In genomic region chr16:30193615-30194014, GRCh38 we compare ENCODE assay signal across 8 cellular contexts. TPM values are rescaled to one million over a fixed set of nuclear protein-coding genes. Genes with fewer than 3 reads are reported as not detected.
DNase-seq lines count a peak whose midpoint lies in the region; ATAC-seq, FAIRE-seq and TF ChIP-seq lines count a peak whose summit lies in the region.
"Not testable (repeated sequence)": the region's sequence is repeated elsewhere in the genome, so short reads cannot be mapped to it uniquely, and the experiment has no call there.

Gene BOLA2B, minus strand, starts transcription at chr16:30193666. Its CDS starts 71 bp downstream, at chr16:30193595.
Gene SLX1A, plus strand, starts transcription at chr16:30193875. Its CDS starts 210 bp downstream, at chr16:30194085.

- H3K79me2 ChIP-seq in ACC112 (ENCODE audit: control insufficient read depth, insufficient read depth, low read length, unreplicated experiment); keratinocyte (ENCODE audit: control insufficient read depth, insufficient read depth, low read length): not testable (repeated sequence)

- H3K9me3 ChIP-seq in keratinocyte (ENCODE audit: control insufficient read depth, low read depth, low read length); psoas muscle: not testable (repeated sequence)

- H4K20me1 ChIP-seq in keratinocyte (ENCODE audit: control insufficient read depth, extremely low read depth, insufficient read depth, low read length), result not testable (repeated sequence)

- H3K4me2 ChIP-seq in keratinocyte (ENCODE audit: control insufficient read depth, extremely low read depth, insufficient read depth, low read depth, low read length), result peak within 1 kb of the TSS; percentile 56

- TF ChIP-seq CTCF in WI38 (IDR thresholded peaks at IDR 0.05; ENCODE audit: low read depth, low read length); dorsolateral prefrontal cortex (IDR thresholded peaks at IDR 0.05 in 54 of 56, conservative IDR thresholded peaks at IDR 0.05 in 2 of 56; ENCODE audit: low read depth in 1 of 56, partially characterized antibody in 56 of 56); keratinocyte (optimal IDR thresholded peaks at IDR 0.05 in 1 of 3, IDR thresholded peaks at IDR 0.05 in 1 of 3, conservative IDR thresholded peaks at IDR 0.05 in 1 of 3; ENCODE audit: extremely low read depth in 1 of 3, insufficient read depth in 2 of 3, low read length in 3 of 3); psoas muscle (IDR thresholded peaks at IDR 0.05): not testable (repeated sequence)

- not testable (repeated sequence) for H3K36me3 ChIP-seq in ACC112 (ENCODE audit: insufficient read depth, low read length); keratinocyte (ENCODE audit: control insufficient read depth in 2 of 2, extremely low read depth in 1 of 2, insufficient read depth in 2 of 2, low read length in 2 of 2); psoas muscle (ENCODE audit: insufficient read depth in 1 of 2, low read depth in 1 of 2)

- WGBS in psoas muscle, 3 donors, result no CpG with 5 or more reads among the region's 34 CpGs

- not testable (repeated sequence) for H2AFZ ChIP-seq in ACC112 (ENCODE audit: low read length, unreplicated experiment); keratinocyte (ENCODE audit: control insufficient read depth, low read length)

- not testable (repeated sequence) for H3K4me1 ChIP-seq in ACC112 (ENCODE audit: control insufficient read depth, insufficient read depth, low read length, unreplicated experiment); keratinocyte (ENCODE audit: control insufficient read depth, extremely low read depth, insufficient read depth, low read length); psoas muscle

- not testable (repeated sequence) for H3K9me1 ChIP-seq in keratinocyte (ENCODE audit: control insufficient read depth, extremely low read depth, insufficient read depth, low read length)

- H3K9ac ChIP-seq in keratinocyte (ENCODE audit: control insufficient read depth, extremely low read depth, insufficient read depth, low read length), result not testable (repeated sequence)

- ATAC-seq in GM18873 (IDR thresholded peaks at IDR 0.05; ENCODE audit: low FRiP score, unreplicated experiment), result peak; percentile 91
- ATAC-seq in HG02571 (IDR thresholded peaks at IDR 0.05; ENCODE audit: unreplicated experiment), result peak; percentile 81
- peak; percentile 91 for ATAC-seq in HG03565 (IDR thresholded peaks at IDR 0.05; ENCODE audit: unreplicated experiment)
- ATAC-seq in psoas muscle, result peak; percentile 93 to 97 (median 96)

- H3K27me3 ChIP-seq in ACC112 (ENCODE audit: insufficient read depth, low read length); dorsolateral prefrontal cortex; keratinocyte (ENCODE audit: control insufficient read depth, extremely low read depth, insufficient read depth, low read length); psoas muscle (ENCODE audit: insufficient read depth in 3 of 3, low read length in 2 of 3): not testable (repeated sequence)

- peak; percentile 93 for FAIRE-seq in keratinocyte (lab: Jason Lieb, UNC)

- not testable (repeated sequence) for H3K27ac ChIP-seq in ACC112 (ENCODE audit: low read depth, low read length); keratinocyte (ENCODE audit: control insufficient read depth, insufficient read depth, low read length); psoas muscle
- H3K27ac ChIP-seq in dorsolateral prefrontal cortex, result peak within 1 kb of the TSS in 3 of 59 donors; percentile 66 to 73 (median 67)

- intact Hi-C loops in dorsolateral prefrontal cortex (cut with DNase I); psoas muscle (cut with DNase I): not testable (repeated sequence)

- H3K4me3 ChIP-seq in ACC112 (ENCODE audit: low read depth, low read length) (peak within 1 kb of the TSS; percentile 68), WI38 (ENCODE audit: low read depth, low read length) (peak within 1 kb of the TSS; percentile 50; the same call in 1 of the 2 replicates), dorsolateral prefrontal cortex (peak within 1 kb of the TSS in 52 of 59 donors; percentile 27 to 68 (median 51)), keratinocyte (ENCODE audit: control insufficient read depth in 2 of 3, extremely low read depth in 1 of 3, insufficient read depth in 2 of 3, low read depth in 1 of 3, low read length in 3 of 3) (peak within 1 kb of the TSS in 1 of 3 experiments; percentile 39), psoas muscle (peak within 1 kb of the TSS; percentile 57)

- dilution Hi-C loops in keratinocyte (cut with MboI; ENCODE audit: extremely low pct_ligation_motif_present, low sequenced_read_pairs), result not testable (repeated sequence)

- DNase-seq in dorsolateral prefrontal cortex; keratinocyte (ENCODE audit: low read depth, low spot score); psoas muscle: not testable (repeated sequence)

RNA-seq across cellular contexts. Expression of gene BOLA2B, which starts in this region (rescaled TPM):
- total RNA-seq in dorsolateral prefrontal cortex (10 to 100 TPM; 29.1 to 89.3 (median 49.3) TPM), psoas muscle (10 to 100 TPM; 54.0 to 69.1 (median 60.3) TPM)
- polyA plus RNA-seq in keratinocyte (41.0 to 170 TPM (median 70.4 TPM) in 3 replicates), psoas muscle (100 to 1,000 TPM; 177 to 700 (median 243) TPM)
- polyA plus RNA-seq in keratinocyte (2011; ENCODE audit: low read depth), result 64.0 TPM
- 168 and 448 TPM in 2 replicates for polyA plus RNA-seq in keratinocyte (2011; cell fraction: cytosol; rRNA removed)
- 86.8 and 98.8 TPM in 2 replicates for polyA plus RNA-seq in keratinocyte (2011; cell fraction: nucleus; rRNA removed)
- 160 and 240 TPM in 2 replicates for polyA plus RNA-seq in keratinocyte (2012; ENCODE audit: low replicate concordance)
- polyA minus RNA-seq in keratinocyte, result 16.3 to 55.0 TPM (median 18.7 TPM) in 3 replicates
- 79.0 TPM for polyA minus RNA-seq in keratinocyte (2011; cell fraction: cytosol; rRNA and poly(A)+ RNA removed)
- 15.2 and 17.3 TPM in 2 replicates for polyA minus RNA-seq in keratinocyte (2011; cell fraction: nucleus; rRNA and poly(A)+ RNA removed)

RNA-seq across cellular contexts. Expression of gene SLX1A, which starts in this region (rescaled TPM):
- 10 to 100 TPM; 13.7 to 63.7 (median 29.9) TPM for total RNA-seq in dorsolateral prefrontal cortex
- 2.3 to 9.0 TPM (median 5.4 TPM) in 3 replicates for polyA plus RNA-seq in keratinocyte
- 31.6 TPM for polyA plus RNA-seq in keratinocyte (2011; ENCODE audit: low read depth)
- polyA plus RNA-seq in keratinocyte (2011; cell fraction: cytosol; rRNA removed), result 1.8 and 11.6 TPM in 2 replicates
- polyA plus RNA-seq in keratinocyte (2011; cell fraction: nucleus; rRNA removed), result 10.1 and 14.0 TPM in 2 replicates
- 27.9 and 31.4 TPM in 2 replicates for polyA plus RNA-seq in keratinocyte (2012; ENCODE audit: low replicate concordance)
- polyA minus RNA-seq in keratinocyte, result 1.9 to 10.4 TPM (median 3.4 TPM) in 3 replicates
- 25.3 TPM for polyA minus RNA-seq in keratinocyte (2011; cell fraction: cytosol; rRNA and poly(A)+ RNA removed)
- polyA minus RNA-seq in keratinocyte (2011; cell fraction: nucleus; rRNA and poly(A)+ RNA removed), result 3.4 and 12.9 TPM in 2 replicates
- total RNA-seq in psoas muscle, result 10 to 100 TPM; 21.6 to 45.2 (median 38.3) TPM
- polyA plus RNA-seq in psoas muscle, result 10 to 100 TPM in 2 of 3 donors, 1 to 10 TPM in 1; 9.2 to 43.3 (median 31.0) TPM
